Comparison of ENCODE assay signal across 8 cellular contexts in the genomic region with DNA sequence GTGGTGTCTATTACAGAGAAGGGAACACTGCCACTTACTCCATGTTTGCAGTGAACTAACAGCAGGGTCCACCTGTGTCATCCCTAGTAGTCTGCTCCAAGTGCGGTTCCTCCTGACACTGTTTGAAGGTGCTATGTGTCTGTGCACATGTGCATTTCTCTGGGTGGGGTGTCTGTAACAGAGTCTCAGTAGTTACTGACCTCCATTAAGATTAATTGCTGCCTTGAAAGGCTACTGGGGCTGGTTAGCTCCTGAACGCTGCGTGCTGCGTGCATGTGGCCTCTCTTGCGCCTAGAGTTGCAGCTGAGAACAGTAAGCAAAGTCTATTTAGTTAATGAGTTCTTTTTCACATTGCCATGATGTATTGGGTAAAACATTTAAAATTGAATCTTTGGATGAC.
"Had no signal": no experiment of that assay in that cellular context is flagged by ENCODE, and none has a peak within 500 bp of the region (broad histone marks: within the 10 kb centered on the region; RNA-seq: fewer than 3 reads in every experiment).

No MANE protein-coding gene starts in this region.

- H3K4me3 ChIP-seq: GM23248 had no signal

- H2AFZ ChIP-seq: GM23248 had no signal

- DNase-seq: GM23248, GOT3, H9, HCEC 1CT, HFFc6, IMR-90, KBM-7 had no signal

- H3K4me2 ChIP-seq: KMS-11 had no signal

- H3K9ac ChIP-seq: GM23248, KMS-11 had no signal

- H3K27ac ChIP-seq: GM23248, KMS-11 had no signal
